8 cellular contexts compared by ENCODE assay signal in genomic region chr1:74771913-74772515, GRCh38. TPM values are rescaled to one million over a fixed set of nuclear protein-coding genes. Genes with fewer than 3 reads are reported as not detected.
DNase-seq lines count a peak whose midpoint lies in the region; ATAC-seq and TF ChIP-seq lines count a peak whose summit lies in the region.

No MANE protein-coding gene starts in this region.

- H3K27ac ChIP-seq in heart left ventricle, result no peak overlapping the region
- H3K27ac ChIP-seq in SK-N-SH (ENCODE audit: low read depth in 2 of 2, low read length in 1 of 2), result no peak overlapping the region
- no peak overlapping the region for H3K27ac ChIP-seq in psoas muscle

- H3K9me2 ChIP-seq in SK-N-SH, result no peaks in the 10 kb centered on the region

- no peaks in the 10 kb centered on the region for H3K9me3 ChIP-seq in heart left ventricle
- H3K9me3 ChIP-seq in SK-N-SH, result no peaks in the 10 kb centered on the region
- no peaks in the 10 kb centered on the region for H3K9me3 ChIP-seq in psoas muscle

- TF ChIP-seq CTCF in heart left ventricle (IDR thresholded peaks at IDR 0.05) (peak; percentile 50 to 84 (median 66)), NB4 (IDR thresholded peaks at IDR 0.05; ENCODE audit: low read depth, low read length) (peak; percentile 45), SK-N-SH (IDR thresholded peaks at IDR 0.05) (peak; percentile 76), fibroblast of mammary gland (conservative IDR thresholded peaks at IDR 0.05; ENCODE audit: control insufficient read depth, insufficient read depth, low read depth, low read length) (peak; percentile 85), psoas muscle (IDR thresholded peaks at IDR 0.05) (peak; percentile 68)

- no peaks in the 10 kb centered on the region for H4K20me1 ChIP-seq in SK-N-SH (ENCODE audit: insufficient read depth)

- DNase-seq in heart left ventricle (no peak), left cardiac atrium (no peak), HCEC 1CT (peak; percentile 42), NB4 (ENCODE audit: low read depth) (peak; percentile 48), SK-N-SH (peak; percentile 7), fibroblast of mammary gland (ENCODE audit: low read depth) (peak; percentile 57), psoas muscle (no peak)

- no peaks in the 10 kb centered on the region for H3K79me2 ChIP-seq in SK-N-SH (ENCODE audit: insufficient read depth)

- intact Hi-C loops in heart left ventricle (cut with DNase I) (loop anchor here (2.0 to 5.0 kb wide), 5 partner anchors 429 to 435 kb away; no protein-coding TSS in a partner anchor), left cardiac atrium (cut with DNase I) (loop anchor here (1.0 to 10.0 kb wide), 2 partner anchors 431 to 433 kb away; no protein-coding TSS in a partner anchor), psoas muscle (cut with DNase I) (loop anchor here (2.0 to 5.0 kb wide), 2 partner anchors 430 to 433 kb away; no protein-coding TSS in a partner anchor)

- no peaks in the 10 kb centered on the region for H3K4me1 ChIP-seq in heart left ventricle
- no peaks in the 10 kb centered on the region; a peak in 1 of 4 replicates for H3K4me1 ChIP-seq in SK-N-SH (ENCODE audit: control insufficient read depth in 1 of 2, insufficient read depth in 2 of 2, low read depth in 1 of 2, low read length in 1 of 2)
- no peaks in the 10 kb centered on the region for H3K4me1 ChIP-seq in psoas muscle

- no peaks in the 10 kb centered on the region for H3K36me3 ChIP-seq in heart left ventricle
- H3K36me3 ChIP-seq in SK-N-SH (replicated peaks in 1 of 2; ENCODE audit: control insufficient read depth in 1 of 2, insufficient read depth in 2 of 2, low read length in 1 of 2), result no peaks in the 10 kb centered on the region
- H3K36me3 ChIP-seq in psoas muscle (ENCODE audit: insufficient read depth in 1 of 2, low read depth in 1 of 2), result no peaks in the 10 kb centered on the region

- ATAC-seq in heart left ventricle (no peak), left cardiac atrium (no peak), psoas muscle (peak in 2 of 4 donors; percentile 55 to 79), HG03439 (IDR thresholded peaks at IDR 0.05; ENCODE audit: unreplicated experiment) (no peak)

- H2AFZ ChIP-seq in SK-N-SH (ENCODE audit: low read depth), result no peak overlapping the region

- POLR2A ChIA-PET in SK-N-SH (lab: Yijun Ruan, JAX), result interaction anchor here (0.7 kb wide), 1 partner anchor 105 kb away, joined by 4 read pairs; no protein-coding TSS in a partner anchor

- peak; percentile 86 for TF ChIP-seq RAD21 in SK-N-SH (IDR thresholded peaks at IDR 0.05; ENCODE audit: low read length)

- H3K27me3 ChIP-seq in heart left ventricle (peaks cover 0 to 27% (median 0%) of the 10 kb centered on the region in 9 donors), SK-N-SH (ENCODE audit: insufficient read depth) (0 out of 2 replicates have a peak, but pooled peaks cover 5% of the 10 kb centered on the region), psoas muscle (ENCODE audit: insufficient read depth in 3 of 3, low read length in 2 of 3) (no peaks in the 10 kb centered on the region)

- H3K4me2 ChIP-seq in SK-N-SH, result no peak overlapping the region

- TF ChIP-seq POLR2A in heart left ventricle (IDR thresholded peaks at IDR 0.05) (no peak), NB4 (IDR thresholded peaks at IDR 0.05; ENCODE audit: extremely low read depth, insufficient read length) (no peak)

- TF ChIP-seq EP300 in SK-N-SH (IDR thresholded peaks at IDR 0.05; ENCODE audit: borderline replicate concordance in 1 of 2, low read depth in 1 of 2, low read length in 1 of 2), result no peak

- H3K4me3 ChIP-seq in heart left ventricle, result no peak overlapping the region
- no peak overlapping the region for H3K4me3 ChIP-seq in NB4 (ENCODE audit: low read depth, low read length)
- H3K4me3 ChIP-seq in SK-N-SH (ENCODE audit: low read depth in 2 of 2, low read length in 1 of 2), result peak overlapping the region in 1 of 2 experiments; percentile 22; a peak in 1 of 4 replicates
- H3K4me3 ChIP-seq in fibroblast of mammary gland (ENCODE audit: control insufficient read depth, low read depth, low read length), result no peak overlapping the region
- H3K4me3 ChIP-seq in psoas muscle, result peak overlapping the region; percentile 40

- CTCF ChIA-PET in SK-N-SH (lab: Yijun Ruan, JAX), result interaction anchor here (0.5 to 3.5 kb wide), 31 partner anchors 9 to 1176 kb away, joined by 3 to 79 read pairs (median 3); partner anchors contain the start of gene LHX8

- WGBS in heart left ventricle, 4 donors, result 25 to 28% (median 27%) methylated on average over 7 of the region's 7 CpGs
- 32% methylated on average over 7 of the region's 7 CpGs for WGBS in SK-N-SH (ENCODE audit: low lambda C conversion rate)
- whole genome bisulfite sequencing in psoas muscle, 3 donors, result 23 to 27% (median 25%) methylated on average over 7 of the region's 7 CpGs

- no peaks in the 10 kb centered on the region for H3F3A ChIP-seq in SK-N-SH (replicated peaks; ENCODE audit: insufficient read depth)

- H3K9ac ChIP-seq in SK-N-SH, result no peak overlapping the region

TF ChIP-seq in SK-N-SH, 30 proteins besides CTCF, POLR2A, EP300 and RAD21:
- TF ChIP-seq FOSL2 (IDR thresholded peaks at IDR 0.05; ENCODE audit: borderline replicate concordance, low read depth), result no peak
- peak; percentile 83 for TF ChIP-seq SMC3 (IDR thresholded peaks at IDR 0.05; ENCODE audit: low read depth, low read length)
- no peak for TF ChIP-seq RXRA (IDR thresholded peaks at IDR 0.05; ENCODE audit: borderline replicate concordance, low read depth)

RNA-seq across cellular contexts. Expression of gene TYW3, which starts 39.1 kb away (rescaled TPM):
- total RNA-seq in heart left ventricle (10 to 100 TPM; 10.6 to 28.1 (median 19.1) TPM), left cardiac atrium (10 to 100 TPM; 20.9 to 21.1 TPM), psoas muscle (10 to 100 TPM in 2 of 4 donors, 1 to 10 TPM in 2; 7.8 to 16.9 (median 12.3) TPM)
- polyA plus RNA-seq in heart left ventricle (10 to 100 TPM; 14.8 to 22.7 TPM), SK-N-SH (2012; rRNA removed) (9.2 and 12.0 TPM in 2 replicates), psoas muscle (10 to 100 TPM in 1 of 3 donors, 1 to 10 TPM in 2; 7.1 to 21.5 (median 9.8) TPM)
- 15.3 and 18.9 TPM in 2 replicates for polyA plus RNA-seq in SK-N-SH (2012; cell fraction: cytosol; rRNA removed)
- 5.6 and 10.0 TPM in 2 replicates for polyA plus RNA-seq in SK-N-SH (2012; cell fraction: nucleus; rRNA removed)

RNA-seq across cellular contexts. Expression of gene CRYZ, which starts 39.2 kb away (rescaled TPM):
- 10 to 100 TPM; 23.0 to 54.1 (median 42.7) TPM for total RNA-seq in heart left ventricle
- polyA plus RNA-seq in heart left ventricle, result 10 to 100 TPM; 12.7 to 27.0 TPM
- total RNA-seq in left cardiac atrium, result 10 to 100 TPM; 23.6 to 35.5 TPM
- polyA plus RNA-seq in SK-N-SH (2012; rRNA removed), result 57.2 and 81.9 TPM in 2 replicates
- 76.0 and 85.5 TPM in 2 replicates for polyA plus RNA-seq in SK-N-SH (2012; cell fraction: cytosol; rRNA removed)
- 23.1 and 68.0 TPM in 2 replicates for polyA plus RNA-seq in SK-N-SH (2012; cell fraction: nucleus; rRNA removed)
- total RNA-seq in psoas muscle, result 10 to 100 TPM in 3 of 4 donors, 1 to 10 TPM in 1; 7.6 to 36.1 (median 12.6) TPM
- 10 to 100 TPM in 2 of 3 donors, 1 to 10 TPM in 1; 9.9 to 18.6 (median 18.2) TPM for polyA plus RNA-seq in psoas muscle

Comparison
In these comparisons a context has a peak if more than half of its experiments do, and no peak if none do; other contexts are left out.
1. DNase-seq: peak in HCEC 1CT (single experiment), NB4 (single experiment), SK-N-SH (single experiment) and fibroblast of mammary gland (single experiment); none in heart left ventricle (0 of 5), left cardiac atrium (single experiment) and psoas muscle (0 of 2).
2. Peak in every context shown above with its lines, with median percentiles within 50 percentile points of each other: CTCF ChIP-seq.